In the genomic region with DNA sequence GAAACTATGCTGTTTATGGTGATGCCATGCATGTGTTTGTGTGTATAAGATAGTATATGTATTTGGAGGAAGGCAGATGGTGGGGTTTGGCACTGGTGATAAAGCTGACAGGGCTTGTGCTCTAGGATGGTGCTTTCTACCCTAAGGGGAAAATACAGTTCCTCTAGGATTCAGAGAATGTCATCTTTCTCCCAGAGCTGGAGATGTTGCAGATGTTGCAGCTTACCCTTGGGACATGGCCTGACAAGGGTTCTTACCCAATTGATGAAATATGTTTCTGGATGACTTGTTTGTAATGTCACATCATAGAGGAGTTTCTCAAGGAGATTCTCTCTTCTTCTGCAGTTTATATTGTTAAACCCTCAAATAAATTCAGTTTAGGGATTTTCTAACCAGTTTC, we compare ENCODE assay signal across 37 cellular contexts. TPM values are rescaled to one million over a fixed set of nuclear protein-coding genes. Genes with fewer than 3 reads are reported as not detected.
"Had no signal": no experiment of that assay in that cellular context is flagged by ENCODE, and none has a peak within 500 bp of the region (broad histone marks: within the 10 kb centered on the region; RNA-seq: fewer than 3 reads in every experiment).

No MANE protein-coding gene starts in this region.

- H3K9me3 Mint-ChIP-seq: activated B cell treated with CpG ODN at 0.5 μM for 24 hours; activated CD4-positive, alpha-beta memory T cell treated with anti-CD3 and anti-CD28 coated beads for 36 hours; activated CD4-positive, alpha-beta T cell treated with anti-CD3 and anti-CD28 coated beads, Interleukin-2, amount 10 ng/mL, durations not matched to agents 24 days and 14 days; activated CD8-positive, alpha-beta T cell treated with anti-CD3 and anti-CD28 coated beads for 36 hours; activated naive CD4-positive, alpha-beta T cell treated with anti-CD3 and anti-CD28 coated beads, Interleukin-2, amount 10 ng/mL, durations not matched to agents 7 days and 5 days; activated naive CD4-positive, alpha-beta T cell treated with anti-CD3 and anti-CD28 coated beads, Interleukin-2, amount 50 U/mL, for 24 hours; activated naive CD8-positive, alpha-beta T cell treated with anti-CD3 and anti-CD28 coated beads, Interleukin-2, amount 10 ng/mL, durations not matched to agents 7 days and 5 days; activated naive CD8-positive, alpha-beta T cell treated with anti-CD3 and anti-CD28 coated beads, Interleukin-2, amount 50 U/mL, for 24 hours; activated T-cell treated with anti-CD3 and anti-CD28 coated beads, Interleukin-2, amount 50 U/mL, for 4 hours; activated T-helper 1 cell treated with anti-CD3 and anti-CD28 coated beads, Interleukin-12 subunit alpha, Interleukin-12 subunit beta, Interleukin-2, Interleukin-4 antibody, amounts not matched to agents 30 ng/mL and 10 ng/mL and 1 ng/mL, durations not matched to agents 14 hours and 24 hours and 36 hours; activated T-helper 17 cell treated with anti-CD3 and anti-CD28 coated beads, Interleukin-2, amount 50 U/mL, for 72 hours; T-helper 1 cell treated with Interleukin-12 subunit alpha and Interleukin-12 subunit beta and Interleukin-4 antibody, amounts not matched to agents 30 μg/mL and 1 μg/mL, for 36 hours; T-helper 2 cell treated with Interferon-gamma antibody and Interleukin-4, amounts not matched to agents 5 μg/mL and 100 μg/mL, for 36 hours had no signal

- H3K4me3 Mint-ChIP-seq: activated B cell treated with CpG ODN at 0.5 μM for 24 hours; activated CD4-positive, alpha-beta memory T cell treated with anti-CD3 and anti-CD28 coated beads for 36 hours; activated CD4-positive, alpha-beta T cell treated with anti-CD3 and anti-CD28 coated beads, Interleukin-2, amount 10 ng/mL, durations not matched to agents 24 days and 14 days; activated CD8-positive, alpha-beta T cell treated with anti-CD3 and anti-CD28 coated beads for 36 hours; activated naive CD4-positive, alpha-beta T cell treated with anti-CD3 and anti-CD28 coated beads, Interleukin-2, amount 10 ng/mL, durations not matched to agents 7 days and 5 days; activated naive CD4-positive, alpha-beta T cell treated with anti-CD3 and anti-CD28 coated beads, Interleukin-2, amount 50 U/mL, for 24 hours; activated naive CD8-positive, alpha-beta T cell; activated naive CD8-positive, alpha-beta T cell treated with anti-CD3 and anti-CD28 coated beads, Interleukin-2, amount 10 ng/mL, durations not matched to agents 7 days and 5 days; activated naive CD8-positive, alpha-beta T cell treated with anti-CD3 and anti-CD28 coated beads, Interleukin-2, amount 50 U/mL, for 24 hours; activated T-cell treated with anti-CD3 and anti-CD28 coated beads, Interleukin-2, amount 50 U/mL, for 4 hours; activated T-cell treated with anti-CD3 and anti-CD28 coated beads, Interleukin-2, amount 50 U/mL, for 72 hours; activated T-helper 1 cell treated with anti-CD3 and anti-CD28 coated beads, Interleukin-12 subunit alpha, Interleukin-12 subunit beta, Interleukin-2, Interleukin-4 antibody, amounts not matched to agents 30 ng/mL and 10 ng/mL and 1 ng/mL, durations not matched to agents 14 hours and 24 hours and 36 hours; activated T-helper 17 cell treated with anti-CD3 and anti-CD28 coated beads, Interleukin-2, amount 50 U/mL, for 72 hours; T-helper 1 cell treated with Interleukin-12 subunit alpha and Interleukin-12 subunit beta and Interleukin-4 antibody, amounts not matched to agents 30 μg/mL and 1 μg/mL, for 36 hours; T-helper 2 cell treated with Interferon-gamma antibody and Interleukin-4, amounts not matched to agents 5 μg/mL and 100 μg/mL, for 36 hours had no signal

- H3K27ac ChIP-seq: adrenal gland, body of pancreas, brain microvascular endothelial cell, breast epithelium, VCaP had no signal

- H3K27me3 Mint-ChIP-seq: activated CD4-positive, alpha-beta memory T cell treated with anti-CD3 and anti-CD28 coated beads for 36 hours; activated naive CD4-positive, alpha-beta T cell treated with anti-CD3 and anti-CD28 coated beads, Interleukin-2, amount 10 ng/mL, durations not matched to agents 7 days and 5 days had no signal

- H3K27me3 ChIP-seq: adrenal gland, body of pancreas, brain microvascular endothelial cell, breast epithelium had no signal

- H3K36me3 Mint-ChIP-seq: activated CD4-positive, alpha-beta memory T cell treated with anti-CD3 and anti-CD28 coated beads for 36 hours; activated naive CD4-positive, alpha-beta T cell treated with anti-CD3 and anti-CD28 coated beads, Interleukin-2, amount 10 ng/mL, durations not matched to agents 7 days and 5 days; activated naive CD4-positive, alpha-beta T cell treated with anti-CD3 and anti-CD28 coated beads, Interleukin-2, amount 50 U/mL, for 24 hours; activated naive CD8-positive, alpha-beta T cell; activated naive CD8-positive, alpha-beta T cell treated with anti-CD3 and anti-CD28 coated beads, Interleukin-2, amount 10 ng/mL, durations not matched to agents 7 days and 5 days had no signal

- H3K4me1 Mint-ChIP-seq: activated B cell treated with CpG ODN at 0.5 μM for 24 hours; activated CD4-positive, alpha-beta T cell treated with anti-CD3 and anti-CD28 coated beads, Interleukin-2, amount 10 ng/mL, durations not matched to agents 24 days and 14 days; activated naive CD4-positive, alpha-beta T cell treated with anti-CD3 and anti-CD28 coated beads, Interleukin-2, amount 10 ng/mL, durations not matched to agents 7 days and 5 days; activated naive CD4-positive, alpha-beta T cell treated with anti-CD3 and anti-CD28 coated beads, Interleukin-2, amount 50 U/mL, for 24 hours; activated naive CD8-positive, alpha-beta T cell treated with anti-CD3 and anti-CD28 coated beads, Interleukin-2, amount 10 ng/mL, durations not matched to agents 7 days and 5 days; activated naive CD8-positive, alpha-beta T cell treated with anti-CD3 and anti-CD28 coated beads, Interleukin-2, amount 50 U/mL, for 24 hours; activated T-helper 17 cell treated with anti-CD3 and anti-CD28 coated beads, Interleukin-2, amount 50 U/mL, for 72 hours had no signal

- H3K27ac Mint-ChIP-seq: activated B cell treated with CpG ODN at 0.5 μM for 24 hours; activated CD4-positive, alpha-beta memory T cell treated with anti-CD3 and anti-CD28 coated beads for 36 hours; activated CD4-positive, alpha-beta T cell treated with anti-CD3 and anti-CD28 coated beads, Interleukin-2, amount 10 ng/mL, durations not matched to agents 24 days and 14 days; activated CD8-positive, alpha-beta T cell treated with anti-CD3 and anti-CD28 coated beads for 36 hours; activated naive CD4-positive, alpha-beta T cell treated with anti-CD3 and anti-CD28 coated beads, Interleukin-2, amount 10 ng/mL, durations not matched to agents 7 days and 5 days; activated naive CD4-positive, alpha-beta T cell treated with anti-CD3 and anti-CD28 coated beads, Interleukin-2, amount 50 U/mL, for 24 hours; activated naive CD8-positive, alpha-beta T cell; activated naive CD8-positive, alpha-beta T cell treated with anti-CD3 and anti-CD28 coated beads, Interleukin-2, amount 10 ng/mL, durations not matched to agents 7 days and 5 days; activated naive CD8-positive, alpha-beta T cell treated with anti-CD3 and anti-CD28 coated beads, Interleukin-2, amount 50 U/mL, for 24 hours; activated T-cell treated with anti-CD3 and anti-CD28 coated beads, Interleukin-2, amount 50 U/mL, for 72 hours; activated T-helper 1 cell treated with anti-CD3 and anti-CD28 coated beads, Interleukin-12 subunit alpha, Interleukin-12 subunit beta, Interleukin-2, Interleukin-4 antibody, amounts not matched to agents 30 ng/mL and 10 ng/mL and 1 ng/mL, durations not matched to agents 14 hours and 24 hours and 36 hours; activated T-helper 17 cell treated with anti-CD3 and anti-CD28 coated beads, Interleukin-2, amount 50 U/mL, for 72 hours; T-helper 1 cell treated with Interleukin-12 subunit alpha and Interleukin-12 subunit beta and Interleukin-4 antibody, amounts not matched to agents 30 μg/mL and 1 μg/mL, for 36 hours; T-helper 2 cell treated with Interferon-gamma antibody and Interleukin-4, amounts not matched to agents 5 μg/mL and 100 μg/mL, for 36 hours had no signal

- H3K4me3 ChIP-seq: adrenal gland, body of pancreas, breast epithelium had no signal

- H3K9me3 ChIP-seq: adrenal gland, body of pancreas, breast epithelium had no signal

- ATAC-seq: activated CD8-positive, alpha-beta T cell treated with anti-CD3 and anti-CD28 coated beads for 36 hours; activated naive CD8-positive, alpha-beta T cell treated with anti-CD3 and anti-CD28 coated beads, Interleukin-2, amount 50 U/mL, for 24 hours; activated T-cell treated with anti-CD3 and anti-CD28 coated beads, Interleukin-2, amount 50 U/mL, for 4 hours; activated T-cell treated with anti-CD3 and anti-CD28 coated beads, Interleukin-2, amount 50 U/mL, for 72 hours; activated T-helper 17 cell treated with anti-CD3 and anti-CD28 coated beads, Interleukin-2, amount 50 U/mL, for 72 hours; body of pancreas had no signal

- H3K36me3 ChIP-seq: adrenal gland, brain microvascular endothelial cell, breast epithelium had no signal

- DNase-seq: activated B cell treated with CpG ODN at 0.5 μM for 24 hours; activated CD4-positive, alpha-beta memory T cell treated with anti-CD3 and anti-CD28 coated beads for 36 hours; activated CD4-positive, alpha-beta T cell treated with anti-CD3 and anti-CD28 coated beads for 4 hours; activated CD4-positive, alpha-beta T cell treated with anti-CD3 and anti-CD28 coated beads, Interleukin-2, amount 10 ng/mL, durations not matched to agents 24 days and 14 days; activated CD4-positive, alpha-beta T cell treated with anti-CD3 and anti-CD28 coated beads, Interleukin-2, amount 50 U/mL, for 1 hour; activated CD4-positive, alpha-beta T cell treated with anti-CD3 and anti-CD28 coated beads, Interleukin-2, amount 50 U/mL, for 4 hours; activated CD4-positive, CD25-positive, alpha-beta regulatory T cell treated with anti-CD3 and anti-CD28 coated beads, Interleukin-2, amount 50 U/mL, for 72 hours; activated CD8-positive, alpha-beta memory T cell treated with anti-CD3 and anti-CD28 coated beads, Interleukin-2, amount 50 U/mL, for 4 hours; activated CD8-positive, alpha-beta T cell treated with anti-CD3 and anti-CD28 coated beads for 36 hours; activated gamma-delta T cell; activated naive CD4-positive, alpha-beta T cell treated with anti-CD3 and anti-CD28 coated beads, Interleukin-2, amount 10 ng/mL, durations not matched to agents 7 days and 5 days; activated naive CD4-positive, alpha-beta T cell treated with Interleukin-2 at 50 U/mL for 16 hours; activated naive CD8-positive, alpha-beta T cell treated with anti-CD3 and anti-CD28 coated beads, Interleukin-2, amount 10 ng/mL, durations not matched to agents 7 days and 5 days; activated naive CD8-positive, alpha-beta T cell treated with anti-CD3 and anti-CD28 coated beads, Interleukin-2, amount 50 U/mL, for 24 hours; activated T-cell treated with anti-CD3 and anti-CD28 coated beads for 4 hours; activated T-cell treated with anti-CD3 and anti-CD28 coated beads, Interleukin-2, amount 50 U/mL, for 1 hour; activated T-cell treated with anti-CD3 and anti-CD28 coated beads, Interleukin-2, amount 50 U/mL, for 4 hours; activated T-cell treated with anti-CD3 and anti-CD28 coated beads, Interleukin-2, amount 50 U/mL, for 72 hours; adrenal gland; amniotic stem cell; aorta; body of pancreas; brain microvascular endothelial cell; central memory CD4-positive, alpha-beta T cell; SW 1271; T-helper 1 cell; T-helper 2 cell; T-helper 9 cell had no signal

- H3K4me1 ChIP-seq: adrenal gland, body of pancreas, breast epithelium had no signal

RNA-seq across cellular contexts. Expression of a gene that starts 52.5 kb away (rescaled TPM):
- total RNA-seq: activated B cell treated with CpG ODN at 0.5 μM for 24 hours; activated CD4-positive, alpha-beta memory T cell treated with anti-CD3 and anti-CD28 coated beads for 36 hours; activated CD8-positive, alpha-beta memory T cell treated with anti-CD3 and anti-CD28 coated beads for 36 hours; activated CD8-positive, alpha-beta T cell treated with anti-CD3 and anti-CD28 coated beads for 36 hours; activated naive CD8-positive, alpha-beta T cell treated with anti-CD3 and anti-CD28 coated beads, Interleukin-2, amount 10 ng/mL, durations not matched to agents 7 days and 5 days; activated T-cell treated with anti-CD3 and anti-CD28 coated beads, Interleukin-2, amount 50 U/mL, for 4 hours; activated T-helper 1 cell treated with anti-CD3 and anti-CD28 coated beads, Interleukin-12 subunit alpha, Interleukin-12 subunit beta, Interleukin-2, Interleukin-4 antibody, amounts not matched to agents 30 ng/mL and 10 ng/mL and 1 ng/mL, durations not matched to agents 14 hours and 24 hours and 36 hours; adrenal gland; body of pancreas had no signal
- polyA plus RNA-seq: adrenal gland had no signal
